Comparison of ENCODE assay signal across 1 cellular context in the genomic region with DNA sequence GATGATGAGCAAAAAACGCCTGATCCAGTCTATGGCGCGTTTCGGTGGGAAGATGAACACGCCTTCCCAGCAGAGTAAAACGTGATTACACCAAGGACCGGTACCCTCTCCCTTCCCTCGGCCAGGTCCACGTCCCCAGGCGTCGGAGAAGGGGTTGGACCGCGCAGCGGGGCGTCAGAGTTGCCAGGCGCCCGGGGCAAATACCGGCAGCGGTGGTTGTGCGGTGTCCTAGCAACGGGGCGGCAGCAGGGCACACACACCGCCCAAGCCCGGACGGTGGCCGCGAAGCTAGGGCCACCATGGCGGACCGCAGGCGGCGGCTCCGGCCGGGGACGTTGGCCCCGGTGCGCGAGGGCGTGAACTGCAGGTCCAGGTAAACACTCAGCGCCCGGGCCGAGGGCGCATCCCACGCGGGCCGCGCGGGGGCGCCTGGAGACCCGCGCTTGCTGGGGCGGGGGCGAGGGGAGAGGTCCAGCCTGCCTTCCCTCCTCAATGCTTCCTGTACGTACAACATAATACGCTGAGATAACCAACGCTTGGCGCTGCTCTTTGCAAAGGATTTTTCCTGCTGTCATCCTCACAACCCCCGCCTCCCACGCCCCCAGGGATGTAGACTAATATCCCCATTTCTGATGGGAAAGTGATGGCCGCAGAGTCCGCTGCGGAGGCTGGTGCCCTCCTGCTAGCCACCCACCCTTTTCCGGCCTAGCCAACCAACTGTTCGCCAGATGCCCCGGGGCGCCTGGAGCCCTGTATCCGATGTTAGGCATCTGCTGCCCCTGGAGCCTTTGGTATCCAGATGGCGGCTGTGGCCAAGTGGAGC.
A peak's percentile ranks its signal among the peaks of the same experiment; 100 is the strongest.
TF ChIP-seq lines count a peak whose summit lies in the region.

A gene with protein sequence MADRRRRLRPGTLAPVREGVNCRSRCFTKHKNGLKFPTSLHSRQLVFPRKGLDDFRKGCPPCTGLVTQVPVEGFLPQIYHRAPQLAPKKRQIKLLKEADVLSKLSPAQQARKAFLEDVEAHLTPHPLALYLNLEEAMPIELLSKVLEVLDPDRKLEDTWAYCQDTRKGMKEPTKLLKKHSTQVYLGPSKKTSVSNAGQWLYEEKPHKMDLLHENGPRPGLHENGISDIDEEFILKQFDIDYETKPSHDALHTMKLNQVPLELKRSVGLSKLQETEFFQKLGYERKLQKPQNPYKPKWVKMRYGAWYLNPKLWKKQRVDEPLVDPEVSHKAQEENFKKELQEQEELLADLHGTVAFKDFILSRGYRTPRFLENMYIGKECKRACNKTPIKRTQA (plus strand): TSS at position 274 of the 823 bp plus-strand sequence. CDS start 26 bp downstream, at position 300.

TF ChIP-seq in HepG2, 621 proteins besides CTCF, POLR2A, EP300 and RAD21 (continued from another document):
- TF ChIP-seq SP140L (CRISPR knock-in tag; IDR thresholded peaks at IDR 0.05; ENCODE audit: borderline replicate concordance), result 0 out of 2 replicates have a peak, but pooled peaks have one; percentile 48
- 0 out of 2 replicates have a peak, but pooled peaks have one; percentile 77 for TF ChIP-seq ZNF703 (CRISPR knock-in tag; IDR thresholded peaks at IDR 0.05; ENCODE audit: borderline replicate concordance)
- TF ChIP-seq FOXA1 (IDR thresholded peaks at IDR 0.05), result no peak
- peak; percentile 72 for TF ChIP-seq FOXA1 (CRISPR knock-in tag; IDR thresholded peaks at IDR 0.05)
- TF ChIP-seq TBX3 (IDR thresholded peaks at IDR 0.05; ENCODE audit: borderline replicate concordance), result peak; percentile 53; the same call in 1 of the 2 replicates
- TF ChIP-seq, protein P1, sequence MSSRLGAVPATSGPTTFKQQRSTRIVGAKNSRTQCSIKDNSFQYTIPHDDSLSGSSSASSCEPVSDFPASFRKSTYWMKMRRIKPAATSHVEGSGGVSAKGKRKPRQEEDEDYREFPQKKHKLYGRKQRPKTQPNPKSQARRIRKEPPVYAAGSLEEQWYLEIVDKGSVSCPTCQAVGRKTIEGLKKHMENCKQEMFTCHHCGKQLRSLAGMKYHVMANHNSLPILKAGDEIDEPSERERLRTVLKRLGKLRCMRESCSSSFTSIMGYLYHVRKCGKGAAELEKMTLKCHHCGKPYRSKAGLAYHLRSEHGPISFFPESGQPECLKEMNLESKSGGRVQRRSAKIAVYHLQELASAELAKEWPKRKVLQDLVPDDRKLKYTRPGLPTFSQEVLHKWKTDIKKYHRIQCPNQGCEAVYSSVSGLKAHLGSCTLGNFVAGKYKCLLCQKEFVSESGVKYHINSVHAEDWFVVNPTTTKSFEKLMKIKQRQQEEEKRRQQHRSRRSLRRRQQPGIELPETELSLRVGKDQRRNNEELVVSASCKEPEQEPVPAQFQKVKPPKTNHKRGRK (CRISPR knock-in tag; IDR thresholded peaks at IDR 0.05), result no peak
- peak; percentile 62 for TF ChIP-seq ZNF350 (CRISPR knock-in tag; IDR thresholded peaks at IDR 0.05; ENCODE audit: borderline replicate concordance, low read depth)
- TF ChIP-seq MTA3 (CRISPR knock-in tag; IDR thresholded peaks at IDR 0.05), result no peak
- 0 out of 2 replicates have a peak, but pooled peaks have one; percentile 45 for TF ChIP-seq GLI4 (CRISPR knock-in tag; IDR thresholded peaks at IDR 0.05; ENCODE audit: borderline replicate concordance)
- no peak for TF ChIP-seq ZNF34 (CRISPR knock-in tag; IDR thresholded peaks at IDR 0.05; ENCODE audit: borderline replicate concordance)
- peak; percentile 30; the same call in 1 of the 2 replicates for TF ChIP-seq CREB1 (IDR thresholded peaks at IDR 0.05)
- TF ChIP-seq CREB1 (CRISPR knock-in tag; IDR thresholded peaks at IDR 0.05), result no peak
- TF ChIP-seq ZNF549 (CRISPR knock-in tag; IDR thresholded peaks at IDR 0.05), result no peak
- peak; percentile 74 for TF ChIP-seq NRL (CRISPR knock-in tag; IDR thresholded peaks at IDR 0.05; ENCODE audit: borderline replicate concordance)
- peak; percentile 58 for TF ChIP-seq SRSF1 (optimal IDR thresholded peaks at IDR 0.05; ENCODE audit: low read depth, low read length)
- no peak for TF ChIP-seq ZNF251 (CRISPR knock-in tag; IDR thresholded peaks at IDR 0.05)
- TF ChIP-seq SP4 (CRISPR knock-in tag; IDR thresholded peaks at IDR 0.05), result peak; percentile 61
- TF ChIP-seq GTF2F1 (IDR thresholded peaks at IDR 0.05; ENCODE audit: low read length), result 0 out of 2 replicates have a peak, but pooled peaks have one; percentile 57
- 0 out of 2 replicates have a peak, but pooled peaks have one; percentile 42 for TF ChIP-seq SMAD1 (CRISPR knock-in tag; IDR thresholded peaks at IDR 0.05; ENCODE audit: borderline replicate concordance, low read depth)
- TF ChIP-seq ZNF772 (CRISPR knock-in tag; IDR thresholded peaks at IDR 0.05), result peak; percentile 87
- TF ChIP-seq, protein P2, sequence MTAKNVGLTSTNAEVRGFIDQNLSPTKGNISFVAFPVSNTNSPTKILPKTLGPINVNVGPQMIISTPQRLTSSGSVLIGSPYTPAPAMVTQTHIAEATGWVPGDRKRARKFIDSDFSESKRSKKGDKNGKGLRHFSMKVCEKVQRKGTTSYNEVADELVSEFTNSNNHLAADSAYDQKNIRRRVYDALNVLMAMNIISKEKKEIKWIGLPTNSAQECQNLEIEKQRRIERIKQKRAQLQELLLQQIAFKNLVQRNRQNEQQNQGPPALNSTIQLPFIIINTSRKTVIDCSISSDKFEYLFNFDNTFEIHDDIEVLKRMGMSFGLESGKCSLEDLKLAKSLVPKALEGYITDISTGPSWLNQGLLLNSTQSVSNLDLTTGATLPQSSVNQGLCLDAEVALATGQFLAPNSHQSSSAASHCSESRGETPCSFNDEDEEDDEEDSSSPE (CRISPR knock-in tag; IDR thresholded peaks at IDR 0.05), result peak; percentile 73; the same call in 1 of the 2 replicates
- TF ChIP-seq, protein P3, sequence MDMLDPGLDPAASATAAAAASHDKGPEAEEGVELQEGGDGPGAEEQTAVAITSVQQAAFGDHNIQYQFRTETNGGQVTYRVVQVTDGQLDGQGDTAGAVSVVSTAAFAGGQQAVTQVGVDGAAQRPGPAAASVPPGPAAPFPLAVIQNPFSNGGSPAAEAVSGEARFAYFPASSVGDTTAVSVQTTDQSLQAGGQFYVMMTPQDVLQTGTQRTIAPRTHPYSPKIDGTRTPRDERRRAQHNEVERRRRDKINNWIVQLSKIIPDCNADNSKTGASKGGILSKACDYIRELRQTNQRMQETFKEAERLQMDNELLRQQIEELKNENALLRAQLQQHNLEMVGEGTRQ (IDR thresholded peaks at IDR 0.05; ENCODE audit: low read depth, low read length), result no peak
- TF ChIP-seq, protein P3 (CRISPR knock-in tag; IDR thresholded peaks at IDR 0.05; ENCODE audit: borderline replicate concordance), result peak; percentile 34; the same call in 1 of the 2 replicates
- TF ChIP-seq, protein P4, sequence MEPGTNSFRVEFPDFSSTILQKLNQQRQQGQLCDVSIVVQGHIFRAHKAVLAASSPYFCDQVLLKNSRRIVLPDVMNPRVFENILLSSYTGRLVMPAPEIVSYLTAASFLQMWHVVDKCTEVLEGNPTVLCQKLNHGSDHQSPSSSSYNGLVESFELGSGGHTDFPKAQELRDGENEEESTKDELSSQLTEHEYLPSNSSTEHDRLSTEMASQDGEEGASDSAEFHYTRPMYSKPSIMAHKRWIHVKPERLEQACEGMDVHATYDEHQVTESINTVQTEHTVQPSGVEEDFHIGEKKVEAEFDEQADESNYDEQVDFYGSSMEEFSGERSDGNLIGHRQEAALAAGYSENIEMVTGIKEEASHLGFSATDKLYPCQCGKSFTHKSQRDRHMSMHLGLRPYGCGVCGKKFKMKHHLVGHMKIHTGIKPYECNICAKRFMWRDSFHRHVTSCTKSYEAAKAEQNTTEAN (CRISPR knock-in tag; conservative IDR thresholded peaks at IDR 0.05), result peak; percentile 54; the same call in 1 of the 2 replicates
- TF ChIP-seq, protein P5, sequence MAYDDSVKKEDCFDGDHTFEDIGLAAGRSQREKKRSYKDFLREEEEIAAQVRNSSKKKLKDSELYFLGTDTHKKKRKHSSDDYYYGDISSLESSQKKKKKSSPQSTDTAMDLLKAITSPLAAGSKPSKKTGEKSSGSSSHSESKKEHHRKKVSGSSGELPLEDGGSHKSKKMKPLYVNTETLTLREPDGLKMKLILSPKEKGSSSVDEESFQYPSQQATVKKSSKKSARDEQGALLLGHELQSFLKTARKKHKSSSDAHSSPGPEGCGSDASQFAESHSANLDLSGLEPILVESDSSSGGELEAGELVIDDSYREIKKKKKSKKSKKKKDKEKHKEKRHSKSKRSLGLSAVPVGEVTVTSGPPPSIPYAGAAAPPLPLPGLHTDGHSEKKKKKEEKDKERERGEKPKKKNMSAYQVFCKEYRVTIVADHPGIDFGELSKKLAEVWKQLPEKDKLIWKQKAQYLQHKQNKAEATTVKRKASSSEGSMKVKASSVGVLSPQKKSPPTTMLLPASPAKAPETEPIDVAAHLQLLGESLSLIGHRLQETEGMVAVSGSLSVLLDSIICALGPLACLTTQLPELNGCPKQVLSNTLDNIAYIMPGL (CRISPR knock-in tag; IDR thresholded peaks at IDR 0.05; ENCODE audit: borderline replicate concordance in 1 of 2, low read depth in 1 of 2), result peak; percentile 66 to 85
- 0 out of 2 replicates have a peak, but pooled peaks have one; percentile 33 for TF ChIP-seq ZSCAN20 (CRISPR knock-in tag; IDR thresholded peaks at IDR 0.05; ENCODE audit: borderline replicate concordance)
- peak; percentile 33; the same call in 1 of the 2 replicates for TF ChIP-seq ELF3 (CRISPR knock-in tag; IDR thresholded peaks at IDR 0.05)
- peak; percentile 84; the same call in 1 of the 2 replicates for TF ChIP-seq YEATS4 (CRISPR knock-in tag; IDR thresholded peaks at IDR 0.05; ENCODE audit: borderline replicate concordance)
- TF ChIP-seq ZNF501 (CRISPR knock-in tag; IDR thresholded peaks at IDR 0.05), result peak; percentile 94
- TF ChIP-seq ZNF264 (CRISPR knock-in tag; IDR thresholded peaks at IDR 0.05), result no peak; the same call in 1 of the 2 replicates
- TF ChIP-seq NR2F1 (CRISPR knock-in tag; IDR thresholded peaks at IDR 0.05), result peak; percentile 65 to 66; a peak in 3 of 4 replicates
- TF ChIP-seq ZNF790 (CRISPR knock-in tag; IDR thresholded peaks at IDR 0.05; ENCODE audit: borderline replicate concordance), result no peak
- TF ChIP-seq, protein P6, sequence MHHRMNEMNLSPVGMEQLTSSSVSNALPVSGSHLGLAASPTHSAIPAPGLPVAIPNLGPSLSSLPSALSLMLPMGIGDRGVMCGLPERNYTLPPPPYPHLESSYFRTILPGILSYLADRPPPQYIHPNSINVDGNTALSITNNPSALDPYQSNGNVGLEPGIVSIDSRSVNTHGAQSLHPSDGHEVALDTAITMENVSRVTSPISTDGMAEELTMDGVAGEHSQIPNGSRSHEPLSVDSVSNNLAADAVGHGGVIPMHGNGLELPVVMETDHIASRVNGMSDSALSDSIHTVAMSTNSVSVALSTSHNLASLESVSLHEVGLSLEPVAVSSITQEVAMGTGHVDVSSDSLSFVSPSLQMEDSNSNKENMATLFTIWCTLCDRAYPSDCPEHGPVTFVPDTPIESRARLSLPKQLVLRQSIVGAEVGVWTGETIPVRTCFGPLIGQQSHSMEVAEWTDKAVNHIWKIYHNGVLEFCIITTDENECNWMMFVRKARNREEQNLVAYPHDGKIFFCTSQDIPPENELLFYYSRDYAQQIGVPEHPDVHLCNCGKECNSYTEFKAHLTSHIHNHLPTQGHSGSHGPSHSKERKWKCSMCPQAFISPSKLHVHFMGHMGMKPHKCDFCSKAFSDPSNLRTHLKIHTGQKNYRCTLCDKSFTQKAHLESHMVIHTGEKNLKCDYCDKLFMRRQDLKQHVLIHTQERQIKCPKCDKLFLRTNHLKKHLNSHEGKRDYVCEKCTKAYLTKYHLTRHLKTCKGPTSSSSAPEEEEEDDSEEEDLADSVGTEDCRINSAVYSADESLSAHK (CRISPR knock-in tag; IDR thresholded peaks at IDR 0.05; ENCODE audit: borderline replicate concordance), result no peak
- 0 out of 2 replicates have a peak, but pooled peaks have one; percentile 42 for TF ChIP-seq ZSCAN9 (CRISPR knock-in tag; IDR thresholded peaks at IDR 0.05; ENCODE audit: borderline replicate concordance)
- TF ChIP-seq, protein P7, sequence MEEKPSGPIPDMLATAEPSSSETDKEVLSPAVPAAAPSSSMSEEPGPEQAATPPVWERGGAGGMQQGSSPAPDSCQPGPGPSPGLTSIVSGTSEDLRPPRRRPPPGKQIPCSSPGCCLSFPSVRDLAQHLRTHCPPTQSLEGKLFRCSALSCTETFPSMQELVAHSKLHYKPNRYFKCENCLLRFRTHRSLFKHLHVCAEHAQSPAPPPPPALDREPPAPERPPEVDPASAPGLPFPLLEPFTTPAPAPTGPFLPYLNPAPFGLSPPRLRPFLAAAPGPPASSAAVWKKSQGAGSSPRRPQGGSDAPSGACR (CRISPR knock-in tag; IDR thresholded peaks at IDR 0.05), result no peak
- TF ChIP-seq SALL2 (CRISPR knock-in tag; IDR thresholded peaks at IDR 0.05), result peak; percentile 35; the same call in 1 of the 2 replicates
- peak; percentile 50; the same call in 1 of the 2 replicates for TF ChIP-seq MIER3 (CRISPR knock-in tag; IDR thresholded peaks at IDR 0.05; ENCODE audit: borderline replicate concordance)
- no peak for TF ChIP-seq KLF13 (CRISPR knock-in tag; IDR thresholded peaks at IDR 0.05)
